ENCODE assay signal across 8 cellular contexts in genomic region chr16:2904922-2905240, GRCh38. TPM values are rescaled to one million over a fixed set of nuclear protein-coding genes. Genes with fewer than 3 reads are reported as not detected.
DNase-seq lines count a peak whose midpoint lies in the region; ATAC-seq and TF ChIP-seq lines count a peak whose summit lies in the region.

No MANE protein-coding gene starts in this region.

- intact Hi-C loops in body of pancreas (cut with DNase I) (no loop called here), vagina (cut with DNase I) (loop anchor here (2.0 to 5.0 kb wide), 2 partner anchors 22 to 33 kb away; partner anchors contain the start of gene FLYWCH2)

- no peak for TF ChIP-seq POLR2A in body of pancreas (IDR thresholded peaks at IDR 0.05)
- no peak for TF ChIP-seq POLR2A in vagina (IDR thresholded peaks at IDR 0.05)

- no peaks in the 10 kb centered on the region for H3K9me3 ChIP-seq in HUES48 (ENCODE audit: control insufficient read depth, insufficient read depth, low read length)
- H3K9me3 ChIP-seq in body of pancreas, result no peaks in the 10 kb centered on the region
- H3K9me3 ChIP-seq in vagina, result no peaks in the 10 kb centered on the region

- H3K27me3 ChIP-seq in HUES48 (ENCODE audit: control insufficient read depth, insufficient read depth, low read length) (no peaks in the 10 kb centered on the region), body of pancreas (no peaks in the 10 kb centered on the region), vagina (no peaks in the 10 kb centered on the region)

- TF ChIP-seq CTCF in body of pancreas (IDR thresholded peaks at IDR 0.05) (peak in 1 of 7 experiments; percentile 12), vagina (IDR thresholded peaks at IDR 0.05) (no peak)

- H3K9me3 Mint-ChIP-seq in memory B cell, result no peaks in the 10 kb centered on the region

- DNase-seq in activated CD4-positive, CD25-positive, alpha-beta regulatory T cell treated with anti-CD3 and anti-CD28 coated beads, Interleukin-2, amount 50 U/mL, for 72 hours, result no peak
- DNase-seq in body of pancreas, result peak; percentile 28 to 46 (median 34)
- DNase-seq in memory B cell (ENCODE audit: low spot score in 2 of 2), result peak in 1 of 2 donors; percentile 56
- DNase-seq in vagina (ENCODE audit: extremely low spot score in 2 of 2), result no peak
- DNase-seq in DMS153 treated with DMSO at 0.1 percent for 48 hours (lab: John Stamatoyannopoulos, UW; ENCODE audit: unreplicated experiment), result no peak
- no peak for DNase-seq in hepatic stellate cell (ENCODE audit: low spot score)

- peak overlapping the region; percentile 73 for H3K9ac ChIP-seq in HUES48 (ENCODE audit: low read depth, low read length)

- peaks cover 18% of the 10 kb centered on the region for H3K4me1 Mint-ChIP-seq in memory B cell

- no peaks in the 10 kb centered on the region for H3K27me3 Mint-ChIP-seq in memory B cell

- H3K4me3 Mint-ChIP-seq in memory B cell, result peak overlapping the region; percentile 95

- H3K4me3 ChIP-seq in HUES48 (ENCODE audit: low read depth, low read length) (peak overlapping the region; percentile 98), body of pancreas (peak overlapping the region; percentile 38 to 45), vagina (peak overlapping the region; percentile 71 to 86)

- H3K27ac Mint-ChIP-seq in memory B cell, result peak overlapping the region; percentile 12

- peaks cover 6% of the 10 kb centered on the region; the same call in 1 of the 2 replicates for H3K4me1 ChIP-seq in HUES48 (ENCODE audit: control insufficient read depth, insufficient read depth, low read length)
- peaks cover 22% of the 10 kb centered on the region for H3K4me1 ChIP-seq in body of pancreas
- H3K4me1 ChIP-seq in vagina, result peaks cover 17% of the 10 kb centered on the region

- H3K36me3 ChIP-seq in HUES48 (ENCODE audit: control insufficient read depth, insufficient read depth, low read length), result no peaks in the 10 kb centered on the region
- no peaks in the 10 kb centered on the region for H3K36me3 ChIP-seq in body of pancreas (replicated peaks in 1 of 2; ENCODE audit: insufficient read depth in 1 of 2, low read depth in 2 of 2)
- H3K36me3 ChIP-seq in vagina, result no peaks in the 10 kb centered on the region

- ATAC-seq in activated CD4-positive, CD25-positive, alpha-beta regulatory T cell treated with anti-CD3 and anti-CD28 coated beads, Interleukin-2, amount 50 U/mL, for 24 hours, result peak; percentile 2 to 14
- ATAC-seq in body of pancreas (no peak), memory B cell (ENCODE audit: low read depth) (no peak)

- WGBS in body of pancreas, 2 donors, result 0 to 1% methylated on average over 19 to 32 of the region's 32 CpGs

- H3K36me3 Mint-ChIP-seq in memory B cell, result peaks cover 2% of the 10 kb centered on the region

- peak overlapping the region; percentile 86 for H3K27ac ChIP-seq in HUES48 (ENCODE audit: low read depth, low read length)
- H3K27ac ChIP-seq in body of pancreas, result peak overlapping the region; percentile 84 to 96 (median 92)
- peak overlapping the region; percentile 92 for H3K27ac ChIP-seq in vagina

RNA-seq across cellular contexts. Expression of gene FLYWCH1, which starts 6.8 kb away (rescaled TPM):
- total RNA-seq in body of pancreas (10 to 100 TPM; 24.6 to 53.7 TPM), vagina (32.9 TPM)

RNA-seq across cellular contexts. Expression of gene FLYWCH2, which starts 21.9 kb away (rescaled TPM):
- total RNA-seq in body of pancreas (10 to 100 TPM; 23.6 to 49.1 TPM), vagina (65.1 TPM)

RNA-seq across cellular contexts. Expression of gene PRSS22, which starts 46.9 kb away (rescaled TPM):
- 10 to 100 TPM in 1 of 2 donors, 1 to 10 TPM in 1; 3.6 to 19.4 TPM for total RNA-seq in body of pancreas
- total RNA-seq in vagina, result 38.8 TPM

RNA-seq across cellular contexts. Expression of gene KREMEN2, which starts 59.2 kb away (rescaled TPM):
- 1 to 10 TPM in 1 of 2 donors, not detected in 1; 6.3 TPM for total RNA-seq in body of pancreas
- total RNA-seq in vagina, result not detected

Comparison
In these comparisons a context has a peak if more than half of its experiments do, and no peak if none do; other contexts are left out.
1. ATAC-seq: peak in activated CD4-positive, CD25-positive, alpha-beta regulatory T cell treated with anti-CD3 and anti-CD28 coated beads, Interleukin-2, amount 50 U/mL, for 24 hours (2 of 2); none in body of pancreas (single experiment) and memory B cell (single experiment).
2. DNase-seq: peak in body of pancreas (4 of 4); none in activated CD4-positive, CD25-positive, alpha-beta regulatory T cell treated with anti-CD3 and anti-CD28 coated beads, Interleukin-2, amount 50 U/mL, for 72 hours (single experiment), vagina (0 of 2), DMS153 treated with DMSO at 0.1 percent for 48 hours (single experiment) and hepatic stellate cell (single experiment).
3. H3K4me3 ChIP-seq: peak in every context shown above with its lines; median percentile 98 in HUES48; 78 in vagina; 42 in body of pancreas.
4. Peak in every context shown above with its lines, with median percentiles within 50 percentile points of each other: H3K27ac ChIP-seq.